ENCODE assay signal across 19 cellular contexts in the genomic region with DNA sequence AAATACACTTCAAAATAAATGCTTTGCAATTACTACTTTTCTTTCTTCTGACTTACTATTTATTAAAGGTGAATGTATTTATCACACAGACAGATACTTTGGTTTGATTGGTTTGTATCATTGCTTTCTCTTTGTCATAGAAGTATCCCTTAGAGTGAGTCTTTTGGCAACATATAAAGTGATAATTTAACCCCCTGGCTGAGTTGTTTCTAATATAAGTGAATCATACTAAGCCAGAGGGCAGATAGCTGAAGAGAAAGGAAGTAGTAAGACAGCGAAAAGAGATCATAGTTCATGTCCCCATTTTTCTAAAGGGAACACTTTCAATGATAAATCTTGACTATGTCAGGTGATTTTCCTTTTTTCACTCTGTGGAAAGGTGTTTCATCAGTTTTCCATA.
"Had no signal": no experiment of that assay in that cellular context is flagged by ENCODE, and none has a peak within 500 bp of the region (broad histone marks: within the 10 kb centered on the region; RNA-seq: fewer than 3 reads in every experiment).

No MANE protein-coding gene starts in this region.

- H3K27me3 Mint-ChIP-seq: activated B cell treated with CpG ODN at 0.5 μM for 24 hours; activated CD4-positive, alpha-beta T cell treated with anti-CD3 and anti-CD28 coated beads, Interleukin-2, amount 10 ng/mL, durations not matched to agents 24 days and 14 days; central memory CD8-positive, alpha-beta T cell; naive thymus-derived CD4-positive, alpha-beta T cell; type B pancreatic cell had no signal

- DNase-seq: activated B cell treated with CpG ODN at 0.5 μM for 24 hours; activated CD4-positive, alpha-beta T cell treated with anti-CD3 and anti-CD28 coated beads, Interleukin-2, amount 10 ng/mL, durations not matched to agents 24 days and 14 days; activated CD8-positive, alpha-beta memory T cell treated with anti-CD3 and anti-CD28 coated beads, Interleukin-2, amount 50 U/mL, for 48 hours; activated naive CD4-positive, alpha-beta T cell treated with anti-CD3 and anti-CD28 coated beads, Interleukin-2, amount 50 U/mL, for 16 hours; effector memory CD4-positive, alpha-beta T cell; hippocampal formation; kidney glomerular epithelial cell; left lung; occipital lobe; right lobe of liver; stimulated activated CD4-positive, alpha-beta T cell treated with anti-CD3 and anti-CD28 coated beads, Interleukin-1b, Interleukin-23, amount 100 ng/mL, for 48 hours; T1000; testis had no signal

- H3K27ac Mint-ChIP-seq: activated B cell treated with CpG ODN at 0.5 μM for 24 hours; activated CD4-positive, alpha-beta T cell treated with anti-CD3 and anti-CD28 coated beads, Interleukin-2, amount 10 ng/mL, durations not matched to agents 24 days and 14 days; T-helper 1 cell treated with Interleukin-12 subunit alpha and Interleukin-12 subunit beta and Interleukin-4 antibody, amounts not matched to agents 30 μg/mL and 1 μg/mL, for 36 hours; type B pancreatic cell had no signal

- H3K9me3 Mint-ChIP-seq: type B pancreatic cell had no signal

- H3K4me3 Mint-ChIP-seq: activated B cell treated with CpG ODN at 0.5 μM for 24 hours; activated CD4-positive, alpha-beta T cell treated with anti-CD3 and anti-CD28 coated beads, Interleukin-2, amount 10 ng/mL, durations not matched to agents 24 days and 14 days; central memory CD8-positive, alpha-beta T cell; neural crest cell; T-helper 1 cell treated with Interleukin-12 subunit alpha and Interleukin-12 subunit beta and Interleukin-4 antibody, amounts not matched to agents 30 μg/mL and 1 μg/mL, for 36 hours; type B pancreatic cell had no signal

- H3K36me3 Mint-ChIP-seq: type B pancreatic cell had no signal

- ATAC-seq: esophagus mucosa; left lung; naive thymus-derived CD4-positive, alpha-beta T cell; right lobe of liver had no signal

- H3K4me1 Mint-ChIP-seq: activated B cell treated with CpG ODN at 0.5 μM for 24 hours, neural crest cell had no signal
